In genomic region chr17:3964203-3965122, GRCh38 we compare ENCODE assay signal across 1 cellular context.
TF ChIP-seq lines count a peak whose summit lies in the region.

Gene ATP2A3, minus strand, starts transcription at chr17:3964437. Its CDS starts 146 bp downstream, at chr17:3964291.

TF ChIP-seq in IMR-90, 13 proteins besides CTCF, POLR2A, EP300 and RAD21:
- TF ChIP-seq RFX5 (IDR thresholded peaks at IDR 0.05; ENCODE audit: low read depth, low read length) (no peak), USF2 (IDR thresholded peaks at IDR 0.05; ENCODE audit: low read depth, low read length) (no peak), ELK1 (IDR thresholded peaks at IDR 0.05; ENCODE audit: borderline replicate concordance, low read depth, low read length) (no peak), MAFK (IDR thresholded peaks at IDR 0.05; ENCODE audit: low read depth, low read length) (no peak), FOS (IDR thresholded peaks at IDR 0.05; ENCODE audit: low read depth, low read length) (no peak)
